Comparison of ENCODE assay signal across 24 cellular contexts in genomic region chr2:117359266-117359970, GRCh38.
A peak's percentile ranks its signal among the peaks of the same experiment; 100 is the strongest.
DNase-seq lines count a peak whose midpoint lies in the region; ATAC-seq and TF ChIP-seq lines count a peak whose summit lies in the region.
"Had no signal": no experiment of that assay in that cellular context is flagged by ENCODE, and none has a peak within 500 bp of the region (broad histone marks: within the 10 kb centered on the region; RNA-seq: fewer than 3 reads in every experiment).

No MANE protein-coding gene starts in this region.

- DNase-seq in NCI-H1436 (lab: John Stamatoyannopoulos, UW) (peak; percentile 24), NCI-H1436 treated with DMSO at 0.1 percent for 48 hours (lab: John Stamatoyannopoulos, UW) (no peak), NCI-H2227 (lab: John Stamatoyannopoulos, UW; ENCODE audit: unreplicated experiment) (peak; percentile 12), SJCRH30 (peak; percentile 56 to 64), left colon (peak in 1 of 2 donors; percentile 28), omental fat pad (ENCODE audit: low spot score) (no peak)
- DNase-seq: activated CD4-positive, alpha-beta T cell treated with anti-CD3 and anti-CD28 coated beads, Interleukin-2, amount 50 U/mL, for 1 hour; cerebellar nuclear complex; erythroblast; foreskin keratinocyte; hippocampal formation; KBM-7; NCI-H2107; NCI-H69; PC-3; small intestine; stimulated activated CD4-positive, alpha-beta T cell treated with anti-CD3 and anti-CD28 coated beads, Interleukin-2, amount 100 ng/mL, for 24 hours; T-helper 2 cell; WERI-Rb-1 had no signal

- H3K4me1 ChIP-seq in SJCRH30, result no peaks in the 10 kb centered on the region
- H3K4me1 ChIP-seq: foreskin keratinocyte, HAP-1 had no signal

- ATAC-seq in left colon (peak; percentile 32), omental fat pad (ENCODE audit: low FRiP score) (no peak), HG03378 (IDR thresholded peaks at IDR 0.05; ENCODE audit: unreplicated experiment) (no peak), GM21423 (IDR thresholded peaks at IDR 0.05; ENCODE audit: unreplicated experiment) (no peak)
- ATAC-seq: foreskin keratinocyte; PC-3; stimulated activated effector memory CD8-positive, alpha-beta T cell treated with anti-CD3 and anti-CD28 coated beads, Interleukin-12 subunit alpha, Interleukin-12 subunit beta, amount 100 ng/mL, for 72 hours had no signal

- no peaks in the 10 kb centered on the region for H3K36me3 ChIP-seq in SJCRH30
- H3K36me3 ChIP-seq: HAP-1, neutrophil, WERI-Rb-1 had no signal

- intact Hi-C loops in left colon (cut with DNase I, micrococcal nuclease), result no loop called here

- no peak overlapping the region for H3K4me3 ChIP-seq in SJCRH30
- H3K4me3 ChIP-seq: HAP-1 had no signal

- no peaks in the 10 kb centered on the region for H3K27me3 ChIP-seq in SJCRH30
- H3K27me3 ChIP-seq: foreskin keratinocyte, neutrophil had no signal

- TF ChIP-seq CTCF in omental fat pad (IDR thresholded peaks at IDR 0.05), result no peak

- no peak overlapping the region for H3K27ac ChIP-seq in SJCRH30
- H3K27ac ChIP-seq: foreskin keratinocyte, neutrophil, WERI-Rb-1 had no signal

- no peaks in the 10 kb centered on the region for H3K9me3 ChIP-seq in SJCRH30 (replicated peaks)
- H3K9me3 ChIP-seq: HAP-1, neutrophil had no signal

Comparison
In these comparisons a context has a peak if more than half of its experiments do, and no peak if none do; other contexts are left out.
1. DNase-seq: peak in NCI-H1436 (single experiment), NCI-H2227 (single experiment) and SJCRH30 (2 of 2); none in NCI-H1436 treated with DMSO at 0.1 percent for 48 hours (single experiment) and omental fat pad (single experiment).